Comparison of ENCODE assay signal across 8 cellular contexts in genomic region chr11:1453611-1454386, GRCh38. TPM values are rescaled to one million over a fixed set of nuclear protein-coding genes. Genes with fewer than 3 reads are reported as not detected.
DNase-seq lines count a peak whose midpoint lies in the region; ATAC-seq and TF ChIP-seq lines count a peak whose summit lies in the region.

No MANE protein-coding gene starts in this region.

- H3K27me3 ChIP-seq in Loucy (ENCODE audit: insufficient read depth, low read length, poor library complexity, severe bottlenecking): no peaks in the 10 kb centered on the region
- H3K27me3 ChIP-seq in dorsolateral prefrontal cortex: no peaks in the 10 kb centered on the region
- H3K27me3 ChIP-seq in gastrocnemius medialis: peaks cover 0 to 20% (median 2%) of the 10 kb centered on the region in 3 donors

- H3K27ac Mint-ChIP-seq in CD14-positive monocyte: no peak overlapping the region

- no peak for TF ChIP-seq POLR2A in gastrocnemius medialis (IDR thresholded peaks at IDR 0.05)

- DNase-seq in activated CD4-positive, alpha-beta T cell treated with anti-CD3 and anti-CD28 coated beads for 48 hours: peak; percentile 58
- no peak for DNase-seq in activated CD4-positive, alpha-beta T cell treated with anti-CD3 and anti-CD28 coated beads for 1 hour
- no peak for DNase-seq in dorsolateral prefrontal cortex
- no peak for DNase-seq in gastrocnemius medialis
- no peak for DNase-seq in CD14-positive monocyte (ENCODE audit: low spot score)
- no peak for DNase-seq in T1000 (lab: John Stamatoyannopoulos, UW)
- DNase-seq in NCI-H1694 (lab: John Stamatoyannopoulos, UW): no peak

- H3F3A ChIP-seq in Loucy (ENCODE audit: low read depth): no peaks in the 10 kb centered on the region

- intact Hi-C loops in dorsolateral prefrontal cortex (cut with DNase I) (loop anchor here in 1 of 2 donors (5.0 kb wide), 1 partner anchor 64 kb away; no protein-coding TSS in a partner anchor), gastrocnemius medialis (cut with DNase I; ENCODE audit: low total_unique reads) (loop anchor here (1.0 kb wide), 1 partner anchor 62 kb away; no protein-coding TSS in a partner anchor), CD14-positive monocyte (cut with micrococcal nuclease) (no loop called here)

- peaks cover 0 to 1% (median 0%) of the 10 kb centered on the region in 7 donors for H3K9me3 Mint-ChIP-seq in CD14-positive monocyte

- TF ChIP-seq CTCF in Loucy (conservative IDR thresholded peaks at IDR 0.05; ENCODE audit: low read length) (peak; percentile 56), dorsolateral prefrontal cortex (IDR thresholded peaks at IDR 0.05 in 54 of 56, conservative IDR thresholded peaks at IDR 0.05 in 2 of 56; ENCODE audit: low read depth in 1 of 56, partially characterized antibody in 56 of 56) (peak in 31 of 56 donors; percentile 8 to 51 (median 27)), gastrocnemius medialis (IDR thresholded peaks at IDR 0.05 in 4 of 5, conservative IDR thresholded peaks at IDR 0.05 in 1 of 5) (peak in 4 of 5 experiments; percentile 20 to 55 (median 35)), CD14-positive monocyte (IDR thresholded peaks at IDR 0.05) (no peak)

- H3K4me1 Mint-ChIP-seq in CD14-positive monocyte: no peaks in the 10 kb centered on the region

- H3K36me3 ChIP-seq in Loucy (ENCODE audit: insufficient read depth, low read length) (no peaks in the 10 kb centered on the region), gastrocnemius medialis (no peaks in the 10 kb centered on the region)

- H3K9ac ChIP-seq in Loucy (ENCODE audit: low read depth, low read length, poor library complexity, severe bottlenecking): no peak overlapping the region

- no peaks in the 10 kb centered on the region for H4K20me1 ChIP-seq in Loucy (ENCODE audit: insufficient read depth, low read length, poor library complexity, severe bottlenecking)

- H3K4me1 ChIP-seq in Loucy (ENCODE audit: insufficient read depth, low read length, poor library complexity, severe bottlenecking) (no peaks in the 10 kb centered on the region), gastrocnemius medialis (peaks cover 0 to 5% of the 10 kb centered on the region in 2 donors)

- H3K9me2 ChIP-seq in Loucy (replicated peaks; ENCODE audit: low read depth, low read length): no peaks in the 10 kb centered on the region

- H3K27me3 Mint-ChIP-seq in CD14-positive monocyte (ENCODE audit: low read depth in 3 of 3): peaks cover 3 to 8% (median 4%) of the 10 kb centered on the region in 3 donors

- in situ Hi-C loops in gastrocnemius medialis (cut with MboI; ENCODE audit: low sequenced_read_pairs in 4 of 4): no loop called here

- H3K27ac ChIP-seq in dorsolateral prefrontal cortex (peak overlapping the region in 42 of 59 donors; percentile 7 to 76 (median 43)), gastrocnemius medialis (no peak overlapping the region)

- H3K4me3 Mint-ChIP-seq in CD14-positive monocyte: no peak overlapping the region

- no peak for ATAC-seq in gastrocnemius medialis

- H3K9me3 ChIP-seq in Loucy (ENCODE audit: insufficient read depth, low read depth, low read length): no peaks in the 10 kb centered on the region
- H3K9me3 ChIP-seq in gastrocnemius medialis: no peaks in the 10 kb centered on the region

- H2AFZ ChIP-seq in Loucy (ENCODE audit: low read length): no peak overlapping the region

- no peaks in the 10 kb centered on the region for H3K79me2 ChIP-seq in Loucy (ENCODE audit: insufficient read depth, low read length)

- H3K4me3 ChIP-seq in Loucy (ENCODE audit: low read length, poor library complexity, severe bottlenecking): no peak overlapping the region
- no peak overlapping the region for H3K4me3 ChIP-seq in dorsolateral prefrontal cortex
- no peak overlapping the region for H3K4me3 ChIP-seq in gastrocnemius medialis

- H3K36me3 Mint-ChIP-seq in CD14-positive monocyte: no peaks in the 10 kb centered on the region

- no peak overlapping the region for H3K4me2 ChIP-seq in Loucy (ENCODE audit: low read depth, low read length, poor library complexity, severe bottlenecking)

RNA-seq across cellular contexts. Expression of gene MOB2, which starts 32.8 kb away (rescaled TPM):
- total RNA-seq in dorsolateral prefrontal cortex (10 to 100 TPM; 36.6 to 90.5 (median 52.1) TPM), gastrocnemius medialis (10 to 100 TPM; 21.1 to 71.5 (median 48.3) TPM)
- polyA plus RNA-seq in CD14-positive monocyte: 10 to 100 TPM; 22.1 to 22.5 TPM

Comparison
In these comparisons a context has a peak if more than half of its experiments do, and no peak if none do; other contexts are left out.
1. H3K27ac ChIP-seq: peak in dorsolateral prefrontal cortex (42 of 59); none in gastrocnemius medialis (0 of 4).